14 cellular contexts compared by ENCODE assay signal in genomic region chr5:176192094-176192721, GRCh38.
"Had no signal": no experiment of that assay in that cellular context is flagged by ENCODE, and none has a peak within 500 bp of the region (broad histone marks: within the 10 kb centered on the region; RNA-seq: fewer than 3 reads in every experiment).

No MANE protein-coding gene starts in this region.

- H3K4me1 ChIP-seq: heart right ventricle, pancreas had no signal

- H3K27me3 ChIP-seq: pancreas, thyroid gland had no signal

- H3K4me3 ChIP-seq: heart right ventricle, mucosa of descending colon, pancreas, smooth muscle cell, thyroid gland had no signal

- H3K27ac ChIP-seq: heart right ventricle, pancreas, thyroid gland had no signal

- H3K9me3 ChIP-seq: heart right ventricle, mucosa of descending colon, pancreas, thyroid gland had no signal

- H3K36me3 ChIP-seq: heart right ventricle, pancreas, thyroid gland had no signal

- DNase-seq: dermis blood vessel endothelial cell; foreskin melanocyte; heart right ventricle; hypothalamus; kidney glomerular epithelial cell; mammary epithelial cell; mucosa of descending colon; naive thymus-derived CD8-positive, alpha-beta T cell; pancreas; stimulated activated CD4-positive, alpha-beta T cell treated with anti-CD3 and anti-CD28 coated beads, Interleukin-2, amount 100 ng/mL, for 48 hours; stimulated activated naive CD4-positive, alpha-beta T cell treated with Interleukin-2 at 50 U/mL for 16 hours; thyroid gland had no signal

- ATAC-seq: heart right ventricle; mucosa of descending colon; naive thymus-derived CD8-positive, alpha-beta T cell; pancreas; right cardiac atrium had no signal
